In the genomic region with DNA sequence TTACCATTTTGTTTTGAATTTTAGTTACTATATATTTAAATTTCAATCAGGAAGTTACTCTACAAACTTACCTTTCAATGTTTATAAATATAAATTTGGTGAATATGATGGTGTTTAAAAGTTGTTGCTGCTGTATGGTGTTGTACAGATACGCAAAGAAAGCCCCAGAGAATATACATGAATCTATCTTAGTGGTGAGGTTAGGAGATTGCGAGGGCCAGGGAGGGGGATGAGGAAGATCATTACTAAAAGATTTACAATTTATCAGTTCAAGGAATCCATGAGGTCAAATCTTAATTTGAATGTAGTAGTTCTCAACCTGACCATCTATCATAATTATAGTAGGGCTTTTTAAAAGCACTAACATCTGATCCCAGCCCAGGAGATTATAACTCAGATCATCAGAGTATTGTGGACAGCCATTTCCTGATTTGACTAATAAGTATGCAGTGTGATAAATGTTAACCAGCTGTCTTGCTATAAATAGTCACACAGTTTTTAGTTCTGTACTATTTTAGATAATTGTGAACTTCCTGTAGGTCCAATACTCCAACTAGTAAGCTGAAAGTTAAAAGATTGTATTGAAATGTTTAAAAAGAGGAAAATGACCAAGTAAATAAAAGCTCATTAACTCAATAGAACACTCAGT, we compare ENCODE assay signal across 2 cellular contexts.
TF ChIP-seq lines count a peak whose summit lies in the region.

No MANE protein-coding gene starts in this region.

TF ChIP-seq in K562, 482 proteins besides CTCF, POLR2A, EP300 and RAD21:
- TF ChIP-seq, protein P1, sequence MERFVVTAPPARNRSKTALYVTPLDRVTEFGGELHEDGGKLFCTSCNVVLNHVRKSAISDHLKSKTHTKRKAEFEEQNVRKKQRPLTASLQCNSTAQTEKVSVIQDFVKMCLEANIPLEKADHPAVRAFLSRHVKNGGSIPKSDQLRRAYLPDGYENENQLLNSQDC (CRISPR knock-in tag; IDR thresholded peaks at IDR 0.05) = no peak
- TF ChIP-seq, protein P2, sequence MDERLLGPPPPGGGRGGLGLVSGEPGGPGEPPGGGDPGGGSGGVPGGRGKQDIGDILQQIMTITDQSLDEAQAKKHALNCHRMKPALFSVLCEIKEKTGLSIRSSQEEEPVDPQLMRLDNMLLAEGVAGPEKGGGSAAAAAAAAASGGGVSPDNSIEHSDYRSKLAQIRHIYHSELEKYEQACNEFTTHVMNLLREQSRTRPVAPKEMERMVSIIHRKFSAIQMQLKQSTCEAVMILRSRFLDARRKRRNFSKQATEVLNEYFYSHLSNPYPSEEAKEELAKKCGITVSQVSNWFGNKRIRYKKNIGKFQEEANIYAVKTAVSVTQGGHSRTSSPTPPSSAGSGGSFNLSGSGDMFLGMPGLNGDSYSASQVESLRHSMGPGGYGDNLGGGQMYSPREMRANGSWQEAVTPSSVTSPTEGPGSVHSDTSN (CRISPR knock-in tag; IDR thresholded peaks at IDR 0.05; ENCODE audit: low read depth) = no peak
- TF ChIP-seq, protein P2 (tag; conservative IDR thresholded peaks at IDR 0.05; ENCODE audit: low read depth) = 0 out of 2 replicates have a peak, but pooled peaks have one; percentile 9
- TF ChIP-seq ZNF507 (tag; conservative IDR thresholded peaks at IDR 0.05) = 0 out of 2 replicates have a peak, but pooled peaks have one; percentile 2

TF ChIP-seq in GM23338, 12 proteins besides CTCF, POLR2A, EP300 and RAD21:
- no peak for TF ChIP-seq ZNF331 (CRISPR knock-in tag; IDR thresholded peaks at IDR 0.05; ENCODE audit: low read depth)
- no peak for TF ChIP-seq CREB1 (CRISPR knock-in tag; IDR thresholded peaks at IDR 0.05; ENCODE audit: low read depth)
- TF ChIP-seq, protein P3, sequence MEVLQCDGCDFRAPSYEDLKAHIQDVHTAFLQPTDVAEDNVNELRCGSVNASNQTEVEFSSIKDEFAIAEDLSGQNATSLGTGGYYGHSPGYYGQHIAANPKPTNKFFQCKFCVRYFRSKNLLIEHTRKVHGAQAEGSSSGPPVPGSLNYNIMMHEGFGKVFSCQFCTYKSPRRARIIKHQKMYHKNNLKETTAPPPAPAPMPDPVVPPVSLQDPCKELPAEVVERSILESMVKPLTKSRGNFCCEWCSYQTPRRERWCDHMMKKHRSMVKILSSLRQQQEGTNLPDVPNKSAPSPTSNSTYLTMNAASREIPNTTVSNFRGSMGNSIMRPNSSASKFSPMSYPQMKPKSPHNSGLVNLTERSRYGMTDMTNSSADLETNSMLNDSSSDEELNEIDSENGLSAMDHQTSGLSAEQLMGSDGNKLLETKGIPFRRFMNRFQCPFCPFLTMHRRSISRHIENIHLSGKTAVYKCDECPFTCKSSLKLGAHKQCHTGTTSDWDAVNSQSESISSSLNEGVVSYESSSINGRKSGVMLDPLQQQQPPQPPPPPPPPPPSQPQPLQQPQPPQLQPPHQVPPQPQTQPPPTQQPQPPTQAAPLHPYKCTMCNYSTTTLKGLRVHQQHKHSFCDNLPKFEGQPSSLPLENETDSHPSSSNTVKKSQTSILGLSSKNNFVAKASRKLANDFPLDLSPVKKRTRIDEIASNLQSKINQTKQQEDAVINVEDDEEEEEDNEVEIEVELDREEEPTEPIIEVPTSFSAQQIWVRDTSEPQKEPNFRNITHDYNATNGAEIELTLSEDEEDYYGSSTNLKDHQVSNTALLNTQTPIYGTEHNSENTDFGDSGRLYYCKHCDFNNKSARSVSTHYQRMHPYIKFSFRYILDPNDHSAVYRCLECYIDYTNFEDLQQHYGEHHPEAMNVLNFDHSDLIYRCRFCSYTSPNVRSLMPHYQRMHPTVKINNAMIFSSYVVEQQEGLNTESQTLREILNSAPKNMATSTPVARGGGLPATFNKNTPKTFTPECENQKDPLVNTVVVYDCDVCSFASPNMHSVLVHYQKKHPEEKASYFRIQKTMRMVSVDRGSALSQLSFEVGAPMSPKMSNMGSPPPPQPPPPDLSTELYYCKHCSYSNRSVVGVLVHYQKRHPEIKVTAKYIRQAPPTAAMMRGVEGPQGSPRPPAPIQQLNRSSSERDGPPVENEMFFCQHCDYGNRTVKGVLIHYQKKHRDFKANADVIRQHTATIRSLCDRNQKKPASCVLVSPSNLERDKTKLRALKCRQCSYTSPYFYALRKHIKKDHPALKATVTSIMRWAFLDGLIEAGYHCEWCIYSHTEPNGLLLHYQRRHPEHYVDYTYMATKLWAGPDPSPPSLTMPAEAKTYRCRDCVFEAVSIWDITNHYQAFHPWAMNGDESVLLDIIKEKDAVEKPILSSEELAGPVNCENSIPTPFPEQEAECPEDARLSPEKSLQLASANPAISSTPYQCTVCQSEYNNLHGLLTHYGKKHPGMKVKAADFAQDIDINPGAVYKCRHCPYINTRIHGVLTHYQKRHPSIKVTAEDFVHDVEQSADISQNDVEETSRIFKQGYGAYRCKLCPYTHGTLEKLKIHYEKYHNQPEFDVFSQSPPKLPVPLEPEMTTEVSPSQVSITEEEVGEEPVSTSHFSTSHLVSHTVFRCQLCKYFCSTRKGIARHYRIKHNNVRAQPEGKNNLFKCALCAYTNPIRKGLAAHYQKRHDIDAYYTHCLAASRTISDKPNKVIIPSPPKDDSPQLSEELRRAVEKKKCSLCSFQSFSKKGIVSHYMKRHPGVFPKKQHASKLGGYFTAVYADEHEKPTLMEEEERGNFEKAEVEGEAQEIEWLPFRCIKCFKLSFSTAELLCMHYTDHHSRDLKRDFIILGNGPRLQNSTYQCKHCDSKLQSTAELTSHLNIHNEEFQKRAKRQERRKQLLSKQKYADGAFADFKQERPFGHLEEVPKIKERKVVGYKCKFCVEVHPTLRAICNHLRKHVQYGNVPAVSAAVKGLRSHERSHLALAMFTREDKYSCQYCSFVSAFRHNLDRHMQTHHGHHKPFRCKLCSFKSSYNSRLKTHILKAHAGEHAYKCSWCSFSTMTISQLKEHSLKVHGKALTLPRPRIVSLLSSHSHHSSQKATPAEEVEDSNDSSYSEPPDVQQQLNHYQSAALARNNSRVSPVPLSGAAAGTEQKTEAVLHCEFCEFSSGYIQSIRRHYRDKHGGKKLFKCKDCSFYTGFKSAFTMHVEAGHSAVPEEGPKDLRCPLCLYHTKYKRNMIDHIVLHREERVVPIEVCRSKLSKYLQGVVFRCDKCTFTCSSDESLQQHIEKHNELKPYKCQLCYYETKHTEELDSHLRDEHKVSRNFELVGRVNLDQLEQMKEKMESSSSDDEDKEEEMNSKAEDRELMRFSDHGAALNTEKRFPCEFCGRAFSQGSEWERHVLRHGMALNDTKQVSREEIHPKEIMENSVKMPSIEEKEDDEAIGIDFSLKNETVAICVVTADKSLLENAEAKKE (CRISPR knock-in tag; IDR thresholded peaks at IDR 0.05) = no peak
- TF ChIP-seq, protein P4, sequence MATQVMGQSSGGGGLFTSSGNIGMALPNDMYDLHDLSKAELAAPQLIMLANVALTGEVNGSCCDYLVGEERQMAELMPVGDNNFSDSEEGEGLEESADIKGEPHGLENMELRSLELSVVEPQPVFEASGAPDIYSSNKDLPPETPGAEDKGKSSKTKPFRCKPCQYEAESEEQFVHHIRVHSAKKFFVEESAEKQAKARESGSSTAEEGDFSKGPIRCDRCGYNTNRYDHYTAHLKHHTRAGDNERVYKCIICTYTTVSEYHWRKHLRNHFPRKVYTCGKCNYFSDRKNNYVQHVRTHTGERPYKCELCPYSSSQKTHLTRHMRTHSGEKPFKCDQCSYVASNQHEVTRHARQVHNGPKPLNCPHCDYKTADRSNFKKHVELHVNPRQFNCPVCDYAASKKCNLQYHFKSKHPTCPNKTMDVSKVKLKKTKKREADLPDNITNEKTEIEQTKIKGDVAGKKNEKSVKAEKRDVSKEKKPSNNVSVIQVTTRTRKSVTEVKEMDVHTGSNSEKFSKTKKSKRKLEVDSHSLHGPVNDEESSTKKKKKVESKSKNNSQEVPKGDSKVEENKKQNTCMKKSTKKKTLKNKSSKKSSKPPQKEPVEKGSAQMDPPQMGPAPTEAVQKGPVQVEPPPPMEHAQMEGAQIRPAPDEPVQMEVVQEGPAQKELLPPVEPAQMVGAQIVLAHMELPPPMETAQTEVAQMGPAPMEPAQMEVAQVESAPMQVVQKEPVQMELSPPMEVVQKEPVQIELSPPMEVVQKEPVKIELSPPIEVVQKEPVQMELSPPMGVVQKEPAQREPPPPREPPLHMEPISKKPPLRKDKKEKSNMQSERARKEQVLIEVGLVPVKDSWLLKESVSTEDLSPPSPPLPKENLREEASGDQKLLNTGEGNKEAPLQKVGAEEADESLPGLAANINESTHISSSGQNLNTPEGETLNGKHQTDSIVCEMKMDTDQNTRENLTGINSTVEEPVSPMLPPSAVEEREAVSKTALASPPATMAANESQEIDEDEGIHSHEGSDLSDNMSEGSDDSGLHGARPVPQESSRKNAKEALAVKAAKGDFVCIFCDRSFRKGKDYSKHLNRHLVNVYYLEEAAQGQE (IDR thresholded peaks at IDR 0.05; ENCODE audit: unreplicated experiment) = no peak
- no peak for TF ChIP-seq POLR2AphosphoS5 (IDR thresholded peaks at IDR 0.05; ENCODE audit: low read depth)
- no peak for TF ChIP-seq EZH2phosphoT487 (IDR thresholded peaks at IDR 0.05; ENCODE audit: unreplicated experiment)
- no peak for TF ChIP-seq EZH2 (IDR thresholded peaks at IDR 0.05; ENCODE audit: low read depth, unreplicated experiment)
- TF ChIP-seq STAT1 (IDR thresholded peaks at IDR 0.05; ENCODE audit: unreplicated experiment) = no peak
- TF ChIP-seq ZNF114 (CRISPR knock-in tag; IDR thresholded peaks at IDR 0.05) = no peak
- no peak for TF ChIP-seq NANOG (IDR thresholded peaks at IDR 0.05; ENCODE audit: borderline replicate concordance)
- TF ChIP-seq, protein P5, sequence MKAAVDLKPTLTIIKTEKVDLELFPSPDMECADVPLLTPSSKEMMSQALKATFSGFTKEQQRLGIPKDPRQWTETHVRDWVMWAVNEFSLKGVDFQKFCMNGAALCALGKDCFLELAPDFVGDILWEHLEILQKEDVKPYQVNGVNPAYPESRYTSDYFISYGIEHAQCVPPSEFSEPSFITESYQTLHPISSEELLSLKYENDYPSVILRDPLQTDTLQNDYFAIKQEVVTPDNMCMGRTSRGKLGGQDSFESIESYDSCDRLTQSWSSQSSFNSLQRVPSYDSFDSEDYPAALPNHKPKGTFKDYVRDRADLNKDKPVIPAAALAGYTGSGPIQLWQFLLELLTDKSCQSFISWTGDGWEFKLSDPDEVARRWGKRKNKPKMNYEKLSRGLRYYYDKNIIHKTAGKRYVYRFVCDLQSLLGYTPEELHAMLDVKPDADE (IDR thresholded peaks at IDR 0.05) = no peak
- TF ChIP-seq JUNB (IDR thresholded peaks at IDR 0.05; ENCODE audit: unreplicated experiment) = no peak
